37 cellular contexts compared by ENCODE assay signal in genomic region chr4:23924556-23924955, GRCh38. TPM values are rescaled to one million over a fixed set of nuclear protein-coding genes. Genes with fewer than 3 reads are reported as not detected.
"Had no signal": no experiment of that assay in that cellular context is flagged by ENCODE, and none has a peak within 500 bp of the region (broad histone marks: within the 10 kb centered on the region; RNA-seq: fewer than 3 reads in every experiment).

No MANE protein-coding gene starts in this region.

- H3K4me3 ChIP-seq: ascending aorta, cardiac muscle cell had no signal

- H3K36me3 ChIP-seq: ascending aorta, cardiac muscle cell had no signal

- H3K4me1 ChIP-seq: ascending aorta had no signal

- FAIRE-seq: TTC549 had no signal

- H3K4me1 Mint-ChIP-seq: activated B cell treated with CpG ODN at 0.5 μM for 24 hours; activated CD4-positive, alpha-beta T cell treated with anti-CD3 and anti-CD28 coated beads, Interleukin-2, amount 10 ng/mL, durations not matched to agents 24 days and 14 days; activated CD8-positive, alpha-beta memory T cell treated with anti-CD3 and anti-CD28 coated beads, Interleukin-2, amount 10 ng/mL, durations not matched to agents 7 days and 5 days; activated naive CD4-positive, alpha-beta T cell treated with anti-CD3 and anti-CD28 coated beads, Interleukin-2, amount 10 ng/mL, durations not matched to agents 7 days and 5 days; activated naive CD4-positive, alpha-beta T cell treated with anti-CD3 and anti-CD28 coated beads, Interleukin-2, amount 50 U/mL, for 24 hours; activated naive CD8-positive, alpha-beta T cell treated with anti-CD3 and anti-CD28 coated beads, Interleukin-2, amount 10 ng/mL, durations not matched to agents 7 days and 5 days; activated naive CD8-positive, alpha-beta T cell treated with anti-CD3 and anti-CD28 coated beads, Interleukin-2, amount 50 U/mL, for 24 hours; central memory CD8-positive, alpha-beta T cell had no signal

- H3K36me3 Mint-ChIP-seq: activated CD4-positive, alpha-beta memory T cell treated with anti-CD3 and anti-CD28 coated beads for 36 hours; activated CD8-positive, alpha-beta memory T cell treated with anti-CD3 and anti-CD28 coated beads, Interleukin-2, amount 10 ng/mL, durations not matched to agents 7 days and 5 days; activated naive CD4-positive, alpha-beta T cell treated with anti-CD3 and anti-CD28 coated beads, Interleukin-2, amount 10 ng/mL, durations not matched to agents 7 days and 5 days; activated naive CD4-positive, alpha-beta T cell treated with anti-CD3 and anti-CD28 coated beads, Interleukin-2, amount 50 U/mL, for 24 hours; activated naive CD8-positive, alpha-beta T cell; activated naive CD8-positive, alpha-beta T cell treated with anti-CD3 and anti-CD28 coated beads, Interleukin-2, amount 10 ng/mL, durations not matched to agents 7 days and 5 days; brain had no signal

- H3K27me3 Mint-ChIP-seq: activated B cell treated with CpG ODN at 0.5 μM for 24 hours; activated CD4-positive, alpha-beta memory T cell treated with anti-CD3 and anti-CD28 coated beads for 36 hours; activated CD4-positive, alpha-beta T cell treated with anti-CD3 and anti-CD28 coated beads, Interleukin-2, amount 10 ng/mL, durations not matched to agents 24 days and 14 days; activated CD8-positive, alpha-beta memory T cell treated with anti-CD3 and anti-CD28 coated beads, Interleukin-2, amount 10 ng/mL, durations not matched to agents 7 days and 5 days; activated naive CD4-positive, alpha-beta T cell treated with anti-CD3 and anti-CD28 coated beads, Interleukin-2, amount 10 ng/mL, durations not matched to agents 7 days and 5 days; activated naive CD4-positive, alpha-beta T cell treated with anti-CD3 and anti-CD28 coated beads, Interleukin-2, amount 50 U/mL, for 24 hours; activated naive CD8-positive, alpha-beta T cell; activated naive CD8-positive, alpha-beta T cell treated with anti-CD3 and anti-CD28 coated beads, Interleukin-2, amount 10 ng/mL, durations not matched to agents 7 days and 5 days; activated naive CD8-positive, alpha-beta T cell treated with anti-CD3 and anti-CD28 coated beads, Interleukin-2, amount 50 U/mL, for 24 hours; activated T-cell treated with anti-CD3 and anti-CD28 coated beads, Interleukin-2, amount 50 U/mL, for 24 hours; brain; central memory CD8-positive, alpha-beta T cell had no signal

- H3K9me3 Mint-ChIP-seq: activated B cell treated with CpG ODN at 0.5 μM for 24 hours; activated CD4-positive, alpha-beta memory T cell treated with anti-CD3 and anti-CD28 coated beads for 36 hours; activated CD4-positive, alpha-beta T cell treated with anti-CD3 and anti-CD28 coated beads, Interleukin-2, amount 10 ng/mL, durations not matched to agents 24 days and 14 days; activated naive CD4-positive, alpha-beta T cell treated with anti-CD3 and anti-CD28 coated beads, Interleukin-2, amount 10 ng/mL, durations not matched to agents 7 days and 5 days; activated naive CD8-positive, alpha-beta T cell treated with anti-CD3 and anti-CD28 coated beads, Interleukin-2, amount 50 U/mL, for 24 hours; activated T-helper 2 cell treated with anti-CD3 and anti-CD28 coated beads, Interferon-gamma antibody, Interleukin-2, Interleukin-4, amounts not matched to agents 10 μg/mL and 5 μg/mL and 100 μg/mL, durations not matched to agents 14 hours and 24 hours and 36 hours; brain; T-helper 1 cell treated with Interleukin-12 subunit alpha and Interleukin-12 subunit beta and Interleukin-4 antibody, amounts not matched to agents 30 μg/mL and 1 μg/mL, for 36 hours; T-helper 2 cell treated with Interferon-gamma antibody and Interleukin-4, amounts not matched to agents 5 μg/mL and 100 μg/mL, for 36 hours had no signal

- H3K27ac ChIP-seq: ascending aorta, cardiac muscle cell, VCaP had no signal

- ATAC-seq: activated CD8-positive, alpha-beta memory T cell treated with anti-CD3 and anti-CD28 coated beads, Interleukin-2, amount 10 ng/mL, durations not matched to agents 7 days and 5 days; activated CD8-positive, alpha-beta T cell treated with anti-CD3 and anti-CD28 coated beads, Interleukin-2, amount 10 ng/mL, durations not matched to agents 7 days and 5 days; activated naive CD8-positive, alpha-beta T cell treated with anti-CD3 and anti-CD28 coated beads, Interleukin-2, amount 50 U/mL, for 24 hours had no signal

- H3K4me3 Mint-ChIP-seq: activated B cell treated with CpG ODN at 0.5 μM for 24 hours; activated CD4-positive, alpha-beta memory T cell treated with anti-CD3 and anti-CD28 coated beads for 36 hours; activated CD4-positive, alpha-beta T cell treated with anti-CD3 and anti-CD28 coated beads, Interleukin-2, amount 10 ng/mL, durations not matched to agents 24 days and 14 days; activated CD8-positive, alpha-beta memory T cell treated with anti-CD3 and anti-CD28 coated beads, Interleukin-2, amount 10 ng/mL, durations not matched to agents 7 days and 5 days; activated CD8-positive, alpha-beta T cell treated with anti-CD3 and anti-CD28 coated beads, Interleukin-2, amount 10 ng/mL, durations not matched to agents 7 days and 5 days; activated naive CD4-positive, alpha-beta T cell treated with anti-CD3 and anti-CD28 coated beads, Interleukin-2, amount 10 ng/mL, durations not matched to agents 7 days and 5 days; activated naive CD4-positive, alpha-beta T cell treated with anti-CD3 and anti-CD28 coated beads, Interleukin-2, amount 50 U/mL, for 24 hours; activated naive CD8-positive, alpha-beta T cell; activated naive CD8-positive, alpha-beta T cell treated with anti-CD3 and anti-CD28 coated beads, Interleukin-2, amount 10 ng/mL, durations not matched to agents 7 days and 5 days; activated naive CD8-positive, alpha-beta T cell treated with anti-CD3 and anti-CD28 coated beads, Interleukin-2, amount 50 U/mL, for 24 hours; activated T-cell treated with anti-CD3 and anti-CD28 coated beads, Interleukin-2, amount 50 U/mL, for 24 hours; brain; central memory CD8-positive, alpha-beta T cell; T-helper 1 cell treated with Interleukin-12 subunit alpha and Interleukin-12 subunit beta and Interleukin-4 antibody, amounts not matched to agents 30 μg/mL and 1 μg/mL, for 36 hours; T-helper 2 cell treated with Interferon-gamma antibody and Interleukin-4, amounts not matched to agents 5 μg/mL and 100 μg/mL, for 36 hours had no signal

- H3K9me3 ChIP-seq: ascending aorta had no signal

- DNase-seq: activated B cell treated with CpG ODN at 0.5 μM for 24 hours; activated CD4-positive, alpha-beta memory T cell treated with anti-CD3 and anti-CD28 coated beads for 36 hours; activated CD4-positive, alpha-beta T cell treated with anti-CD3 and anti-CD28 coated beads for 4 hours; activated CD4-positive, alpha-beta T cell treated with anti-CD3 and anti-CD28 coated beads, Interleukin-2, amount 10 ng/mL, durations not matched to agents 24 days and 14 days; activated CD4-positive, alpha-beta T cell treated with anti-CD3 and anti-CD28 coated beads, Interleukin-2, amount 50 U/mL, for 1 hour; activated CD4-positive, alpha-beta T cell treated with anti-CD3 and anti-CD28 coated beads, Interleukin-2, amount 50 U/mL, for 4 hours; activated CD4-positive, CD25-positive, alpha-beta regulatory T cell treated with anti-CD3 and anti-CD28 coated beads, Interleukin-2, amount 50 U/mL, for 72 hours; activated CD8-positive, alpha-beta memory T cell treated with anti-CD3 and anti-CD28 coated beads for 24 hours; activated CD8-positive, alpha-beta memory T cell treated with anti-CD3 and anti-CD28 coated beads, Interleukin-2, amount 10 ng/mL, durations not matched to agents 7 days and 5 days; activated CD8-positive, alpha-beta memory T cell treated with anti-CD3 and anti-CD28 coated beads, Interleukin-2, amount 50 U/mL, for 48 hours; activated CD8-positive, alpha-beta T cell treated with anti-CD3 and anti-CD28 coated beads, Interleukin-2, amount 10 ng/mL, durations not matched to agents 7 days and 5 days; activated effector memory CD4-positive, alpha-beta T cell treated with Interleukin-2 at 50 U/mL for 16 hours; activated gamma-delta T cell; activated naive CD4-positive, alpha-beta T cell treated with anti-CD3 and anti-CD28 coated beads, Interleukin-2, amount 10 ng/mL, durations not matched to agents 7 days and 5 days; activated naive CD4-positive, alpha-beta T cell treated with Interleukin-2 at 50 U/mL for 16 hours; activated naive CD8-positive, alpha-beta T cell treated with anti-CD3 and anti-CD28 coated beads, Interleukin-2, amount 10 ng/mL, durations not matched to agents 7 days and 5 days; activated naive CD8-positive, alpha-beta T cell treated with anti-CD3 and anti-CD28 coated beads, Interleukin-2, amount 50 U/mL, for 24 hours; activated T-cell treated with anti-CD3 and anti-CD28 coated beads, Interleukin-2, amount 50 U/mL, for 24 hours; activated T-cell treated with anti-CD3 and anti-CD28 coated beads, Interleukin-2, amount 50 U/mL, for 48 hours; amygdala; anterior cingulate cortex; caudate nucleus; cerebellar nuclear complex; T-helper 1 cell; T-helper 2 cell; T-helper 9 cell had no signal

- H3K27ac Mint-ChIP-seq: activated B cell treated with CpG ODN at 0.5 μM for 24 hours; activated CD4-positive, alpha-beta memory T cell treated with anti-CD3 and anti-CD28 coated beads for 36 hours; activated CD4-positive, alpha-beta T cell treated with anti-CD3 and anti-CD28 coated beads, Interleukin-2, amount 10 ng/mL, durations not matched to agents 24 days and 14 days; activated CD8-positive, alpha-beta memory T cell treated with anti-CD3 and anti-CD28 coated beads, Interleukin-2, amount 10 ng/mL, durations not matched to agents 7 days and 5 days; activated CD8-positive, alpha-beta T cell treated with anti-CD3 and anti-CD28 coated beads, Interleukin-2, amount 10 ng/mL, durations not matched to agents 7 days and 5 days; activated naive CD4-positive, alpha-beta T cell treated with anti-CD3 and anti-CD28 coated beads, Interleukin-2, amount 10 ng/mL, durations not matched to agents 7 days and 5 days; activated naive CD4-positive, alpha-beta T cell treated with anti-CD3 and anti-CD28 coated beads, Interleukin-2, amount 50 U/mL, for 24 hours; activated naive CD8-positive, alpha-beta T cell; activated naive CD8-positive, alpha-beta T cell treated with anti-CD3 and anti-CD28 coated beads, Interleukin-2, amount 10 ng/mL, durations not matched to agents 7 days and 5 days; activated naive CD8-positive, alpha-beta T cell treated with anti-CD3 and anti-CD28 coated beads, Interleukin-2, amount 50 U/mL, for 24 hours; activated T-cell treated with anti-CD3 and anti-CD28 coated beads, Interleukin-2, amount 50 U/mL, for 24 hours; activated T-helper 2 cell treated with anti-CD3 and anti-CD28 coated beads, Interferon-gamma antibody, Interleukin-2, Interleukin-4, amounts not matched to agents 10 μg/mL and 5 μg/mL and 100 μg/mL, durations not matched to agents 14 hours and 24 hours and 36 hours; brain; T-helper 1 cell treated with Interleukin-12 subunit alpha and Interleukin-12 subunit beta and Interleukin-4 antibody, amounts not matched to agents 30 μg/mL and 1 μg/mL, for 36 hours; T-helper 2 cell treated with Interferon-gamma antibody and Interleukin-4, amounts not matched to agents 5 μg/mL and 100 μg/mL, for 36 hours had no signal

- H3K27me3 ChIP-seq: ascending aorta, cardiac muscle cell had no signal

RNA-seq across cellular contexts. Expression of gene PPARGC1A, which starts 34.7 kb away (rescaled TPM):
- total RNA-seq: activated B cell treated with CpG ODN at 0.5 μM for 24 hours; activated CD4-positive, alpha-beta memory T cell treated with anti-CD3 and anti-CD28 coated beads for 36 hours; activated CD4-positive, alpha-beta T cell treated with anti-CD3 and anti-CD28 coated beads, Interleukin-2, amount 10 ng/mL, durations not matched to agents 24 days and 14 days; activated CD8-positive, alpha-beta memory T cell treated with anti-CD3 and anti-CD28 coated beads, Interleukin-2, amount 10 ng/mL, durations not matched to agents 7 days and 5 days; activated CD8-positive, alpha-beta T cell treated with anti-CD3 and anti-CD28 coated beads, Interleukin-2, amount 10 ng/mL, durations not matched to agents 7 days and 5 days; activated naive CD8-positive, alpha-beta T cell treated with anti-CD3 and anti-CD28 coated beads, Interleukin-2, amount 10 ng/mL, durations not matched to agents 7 days and 5 days; activated T-helper 2 cell treated with anti-CD3 and anti-CD28 coated beads, Interferon-gamma antibody, Interleukin-2, Interleukin-4, amounts not matched to agents 10 μg/mL and 5 μg/mL and 100 μg/mL, durations not matched to agents 14 hours and 24 hours and 36 hours had no signal
